ENCODE assay signal across 17 cellular contexts in the genomic region with DNA sequence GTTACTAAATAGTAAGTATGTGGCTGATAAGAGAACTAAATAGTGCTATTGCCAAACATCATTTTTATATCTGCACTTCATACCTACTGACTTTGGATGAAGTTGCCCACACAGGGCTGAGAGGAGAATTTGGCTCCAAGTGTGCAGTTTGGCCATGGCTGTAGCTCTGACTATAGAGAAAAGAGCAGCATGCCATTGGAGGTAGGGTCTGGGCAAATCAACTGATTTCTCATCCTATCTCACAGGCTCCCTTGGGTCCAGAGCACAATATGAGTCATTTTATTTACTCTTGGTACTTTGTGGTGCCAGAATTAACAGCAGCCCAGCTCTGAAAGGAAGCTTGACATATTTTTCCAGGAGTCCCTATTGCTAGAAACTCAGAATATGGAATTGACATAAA.
DNase-seq lines count a peak whose midpoint lies in the region; ATAC-seq, FAIRE-seq and TF ChIP-seq lines count a peak whose summit lies in the region.
"Had no signal": no experiment of that assay in that cellular context is flagged by ENCODE, and none has a peak within 500 bp of the region (broad histone marks: within the 10 kb centered on the region; RNA-seq: fewer than 3 reads in every experiment).

No MANE protein-coding gene starts in this region.

- H3K4me1 ChIP-seq in liver (ENCODE audit: control insufficient read depth in 4 of 4, insufficient read depth in 4 of 4, low read length in 3 of 4) (peaks cover 1 to 20% (median 14%) of the 10 kb centered on the region in 4 donors), ascending aorta (no peaks in the 10 kb centered on the region)

- H3K36me3 Mint-ChIP-seq in naive thymus-derived CD8-positive, alpha-beta T cell: no peaks in the 10 kb centered on the region
- H3K36me3 Mint-ChIP-seq: CD4-positive, CD25-positive, alpha-beta regulatory T cell had no signal

- H3K9me3 Mint-ChIP-seq in naive thymus-derived CD8-positive, alpha-beta T cell: peaks cover 2 to 24% (median 11%) of the 10 kb centered on the region in 9 donors

- H3K27ac ChIP-seq in liver (ENCODE audit: low read depth in 1 of 2, low read length in 2 of 2) (peak overlapping the region; percentile 37 to 75), ascending aorta (no peak overlapping the region)

- H3K9ac ChIP-seq in liver (ENCODE audit: low read depth in 1 of 2, low read length in 2 of 2): no peak overlapping the region

- no peak for FAIRE-seq in bronchial epithelial cell (lab: Jason Lieb, UNC)
- FAIRE-seq: K562 had no signal

- POLR2A ChIA-PET in naive thymus-derived CD8-positive, alpha-beta T cell (lab: Charles Lee): no interaction called here

- no peak for TF ChIP-seq RAD21 in liver (IDR thresholded peaks at IDR 0.05)

- H3K36me3 ChIP-seq in MG63 (no peaks in the 10 kb centered on the region), bronchial epithelial cell (ENCODE audit: control insufficient read depth, insufficient read depth, low read length) (no peaks in the 10 kb centered on the region), liver (ENCODE audit: control insufficient read depth in 4 of 4, insufficient read depth in 3 of 4, low read depth in 1 of 4, low read length in 3 of 4) (no peaks in the 10 kb centered on the region), ascending aorta (no peaks in the 10 kb centered on the region)

- no peak for ATAC-seq in naive thymus-derived CD8-positive, alpha-beta T cell
- ATAC-seq: K562 had no signal

- H3K27me3 ChIP-seq in MG63 (no peaks in the 10 kb centered on the region), bronchial epithelial cell (ENCODE audit: control insufficient read depth, insufficient read depth, low read length) (no peaks in the 10 kb centered on the region), liver (ENCODE audit: control insufficient read depth in 4 of 4, insufficient read depth in 4 of 4, low read length in 3 of 4) (no peaks in the 10 kb centered on the region), ascending aorta (no peaks in the 10 kb centered on the region)

- H3K4me1 Mint-ChIP-seq in naive thymus-derived CD8-positive, alpha-beta T cell: no peaks in the 10 kb centered on the region
- H3K4me1 Mint-ChIP-seq: CD4-positive, CD25-positive, alpha-beta regulatory T cell had no signal

- peaks cover 0 to 3% (median 0%) of the 10 kb centered on the region in 5 donors for H3K27me3 Mint-ChIP-seq in naive thymus-derived CD8-positive, alpha-beta T cell
- H3K27me3 Mint-ChIP-seq: CD4-positive, CD25-positive, alpha-beta regulatory T cell had no signal

- TF ChIP-seq CTCF in bronchial epithelial cell (IDR thresholded peaks at IDR 0.05; ENCODE audit: insufficient read depth, low read length, severe bottlenecking) (no peak), liver (IDR thresholded peaks at IDR 0.05; ENCODE audit: low read depth, low read length, missing input control) (no peak), ascending aorta (IDR thresholded peaks at IDR 0.05) (no peak)

- H3K9me3 ChIP-seq in MG63 (peaks cover 6% of the 10 kb centered on the region), liver (ENCODE audit: control insufficient read depth in 4 of 4, low read length in 3 of 4) (peaks cover 0 to 8% (median 1%) of the 10 kb centered on the region in 4 donors), ascending aorta (no peaks in the 10 kb centered on the region)

- H3K4me3 Mint-ChIP-seq in naive thymus-derived CD8-positive, alpha-beta T cell: no peak overlapping the region
- H3K4me3 Mint-ChIP-seq: CD4-positive, CD25-positive, alpha-beta regulatory T cell; HFFc6 had no signal

- DNase-seq in DMS53 (lab: John Stamatoyannopoulos, UW) (peak; percentile 38), MG63 (peak; percentile 60), bronchial epithelial cell (ENCODE audit: low read depth) (peak; percentile 40), ascending aorta (ENCODE audit: low spot score in 2 of 2) (no peak), SW 1271 (lab: John Stamatoyannopoulos, UW) (no peak), NCI-H526 treated with DMSO at 0.1 percent for 48 hours (lab: John Stamatoyannopoulos, UW) (no peak)
- no peak for DNase-seq in naive thymus-derived CD8-positive, alpha-beta T cell
- DNase-seq: AML-193; Calu3; CD4-positive, CD25-positive, alpha-beta regulatory T cell; HFFc6; MM.1S; NCI-H1105; NCI-H1694 treated with DMSO at 0.1 percent for 48 hours; NCI-H446 treated with DMSO at 0.1 percent for 48 hours had no signal

- intact Hi-C loops in ascending aorta (cut with DNase I): no loop called here

- H3K4me3 ChIP-seq in MG63 (no peak overlapping the region), bronchial epithelial cell (ENCODE audit: low read depth, low read length) (no peak overlapping the region), liver (ENCODE audit: low read depth in 1 of 3, low read length in 3 of 3) (no peak overlapping the region), ascending aorta (no peak overlapping the region)
- H3K4me3 ChIP-seq: K562 had no signal

- H3K27ac Mint-ChIP-seq in naive thymus-derived CD8-positive, alpha-beta T cell: no peak overlapping the region
- H3K27ac Mint-ChIP-seq: CD4-positive, CD25-positive, alpha-beta regulatory T cell; HFFc6 had no signal

TF ChIP-seq in liver, 16 proteins besides CTCF, POLR2A, EP300 and RAD21:
- TF ChIP-seq GABPA (IDR thresholded peaks at IDR 0.05 in 1 of 2, conservative IDR thresholded peaks at IDR 0.05 in 1 of 2): no peak
- TF ChIP-seq JUND (IDR thresholded peaks at IDR 0.05): peak; percentile 75 to 94
- no peak for TF ChIP-seq NR2F2 (IDR thresholded peaks at IDR 0.05)
- no peak for TF ChIP-seq SP1 (IDR thresholded peaks at IDR 0.05)
- TF ChIP-seq, protein P1, sequence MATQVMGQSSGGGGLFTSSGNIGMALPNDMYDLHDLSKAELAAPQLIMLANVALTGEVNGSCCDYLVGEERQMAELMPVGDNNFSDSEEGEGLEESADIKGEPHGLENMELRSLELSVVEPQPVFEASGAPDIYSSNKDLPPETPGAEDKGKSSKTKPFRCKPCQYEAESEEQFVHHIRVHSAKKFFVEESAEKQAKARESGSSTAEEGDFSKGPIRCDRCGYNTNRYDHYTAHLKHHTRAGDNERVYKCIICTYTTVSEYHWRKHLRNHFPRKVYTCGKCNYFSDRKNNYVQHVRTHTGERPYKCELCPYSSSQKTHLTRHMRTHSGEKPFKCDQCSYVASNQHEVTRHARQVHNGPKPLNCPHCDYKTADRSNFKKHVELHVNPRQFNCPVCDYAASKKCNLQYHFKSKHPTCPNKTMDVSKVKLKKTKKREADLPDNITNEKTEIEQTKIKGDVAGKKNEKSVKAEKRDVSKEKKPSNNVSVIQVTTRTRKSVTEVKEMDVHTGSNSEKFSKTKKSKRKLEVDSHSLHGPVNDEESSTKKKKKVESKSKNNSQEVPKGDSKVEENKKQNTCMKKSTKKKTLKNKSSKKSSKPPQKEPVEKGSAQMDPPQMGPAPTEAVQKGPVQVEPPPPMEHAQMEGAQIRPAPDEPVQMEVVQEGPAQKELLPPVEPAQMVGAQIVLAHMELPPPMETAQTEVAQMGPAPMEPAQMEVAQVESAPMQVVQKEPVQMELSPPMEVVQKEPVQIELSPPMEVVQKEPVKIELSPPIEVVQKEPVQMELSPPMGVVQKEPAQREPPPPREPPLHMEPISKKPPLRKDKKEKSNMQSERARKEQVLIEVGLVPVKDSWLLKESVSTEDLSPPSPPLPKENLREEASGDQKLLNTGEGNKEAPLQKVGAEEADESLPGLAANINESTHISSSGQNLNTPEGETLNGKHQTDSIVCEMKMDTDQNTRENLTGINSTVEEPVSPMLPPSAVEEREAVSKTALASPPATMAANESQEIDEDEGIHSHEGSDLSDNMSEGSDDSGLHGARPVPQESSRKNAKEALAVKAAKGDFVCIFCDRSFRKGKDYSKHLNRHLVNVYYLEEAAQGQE (IDR thresholded peaks at IDR 0.05): no peak
- peak; percentile 33 for TF ChIP-seq FOXA1 (IDR thresholded peaks at IDR 0.05)
- TF ChIP-seq, protein P2, sequence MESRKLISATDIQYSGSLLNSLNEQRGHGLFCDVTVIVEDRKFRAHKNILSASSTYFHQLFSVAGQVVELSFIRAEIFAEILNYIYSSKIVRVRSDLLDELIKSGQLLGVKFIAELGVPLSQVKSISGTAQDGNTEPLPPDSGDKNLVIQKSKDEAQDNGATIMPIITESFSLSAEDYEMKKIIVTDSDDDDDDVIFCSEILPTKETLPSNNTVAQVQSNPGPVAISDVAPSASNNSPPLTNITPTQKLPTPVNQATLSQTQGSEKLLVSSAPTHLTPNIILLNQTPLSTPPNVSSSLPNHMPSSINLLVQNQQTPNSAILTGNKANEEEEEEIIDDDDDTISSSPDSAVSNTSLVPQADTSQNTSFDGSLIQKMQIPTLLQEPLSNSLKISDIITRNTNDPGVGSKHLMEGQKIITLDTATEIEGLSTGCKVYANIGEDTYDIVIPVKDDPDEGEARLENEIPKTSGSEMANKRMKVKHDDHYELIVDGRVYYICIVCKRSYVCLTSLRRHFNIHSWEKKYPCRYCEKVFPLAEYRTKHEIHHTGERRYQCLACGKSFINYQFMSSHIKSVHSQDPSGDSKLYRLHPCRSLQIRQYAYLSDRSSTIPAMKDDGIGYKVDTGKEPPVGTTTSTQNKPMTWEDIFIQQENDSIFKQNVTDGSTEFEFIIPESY (IDR thresholded peaks at IDR 0.05): no peak
- TF ChIP-seq, protein P3, sequence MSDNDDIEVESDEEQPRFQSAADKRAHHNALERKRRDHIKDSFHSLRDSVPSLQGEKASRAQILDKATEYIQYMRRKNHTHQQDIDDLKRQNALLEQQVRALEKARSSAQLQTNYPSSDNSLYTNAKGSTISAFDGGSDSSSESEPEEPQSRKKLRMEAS (IDR thresholded peaks at IDR 0.05): peak; percentile 31
- peak; percentile 49 for TF ChIP-seq YY1 (IDR thresholded peaks at IDR 0.05)
- peak; percentile 35 to 70 for TF ChIP-seq HNF4A (conservative IDR thresholded peaks at IDR 0.05)
- TF ChIP-seq RXRA (IDR thresholded peaks at IDR 0.05): peak in 1 of 2 donors; percentile 35
- TF ChIP-seq HNF4G (IDR thresholded peaks at IDR 0.05): no peak
- peak; percentile 7 for TF ChIP-seq FOXA2 (IDR thresholded peaks at IDR 0.05)
- TF ChIP-seq, protein P4, sequence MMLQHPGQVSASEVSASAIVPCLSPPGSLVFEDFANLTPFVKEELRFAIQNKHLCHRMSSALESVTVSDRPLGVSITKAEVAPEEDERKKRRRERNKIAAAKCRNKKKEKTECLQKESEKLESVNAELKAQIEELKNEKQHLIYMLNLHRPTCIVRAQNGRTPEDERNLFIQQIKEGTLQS (IDR thresholded peaks at IDR 0.05): peak; percentile 73

Comparison
In these comparisons a context has a peak if more than half of its experiments do, and no peak if none do; other contexts are left out.
1. DNase-seq: peak in DMS53 (single experiment), MG63 (single experiment) and bronchial epithelial cell (single experiment); none in naive thymus-derived CD8-positive, alpha-beta T cell (0 of 10), ascending aorta (0 of 2), SW 1271 (0 of 2) and NCI-H526 treated with DMSO at 0.1 percent for 48 hours (single experiment).
2. H3K27ac ChIP-seq: peak in liver (2 of 2); none in ascending aorta (0 of 2).